In genomic region chr17:29079887-29080286, GRCh38 we compare ENCODE assay signal across 24 cellular contexts.
"Had no signal": no experiment of that assay in that cellular context is flagged by ENCODE, and none has a peak within 500 bp of the region (broad histone marks: within the 10 kb centered on the region; RNA-seq: fewer than 3 reads in every experiment).

No MANE protein-coding gene starts in this region.

- H3K27ac Mint-ChIP-seq: natural killer cell; stimulated activated memory B cell treated with anti-CD40 and anti-IgM and Interleukin-4, amounts not matched to agents 10 μg/mL and 1 μg/mL and 100 μg/mL, for 72 hours; stimulated activated naive CD8-positive, alpha-beta T cell treated with anti-CD3 and anti-CD28 coated beads, Interleukin-15, amount 100 ng/mL, for 72 hours had no signal

- ATAC-seq: gastroesophageal sphincter; natural killer cell; pancreas; sciatic nerve; stimulated activated naive CD8-positive, alpha-beta T cell treated with anti-CD3 and anti-CD28 coated beads, Interleukin-15, amount 100 ng/mL, for 72 hours had no signal

- H3K36me3 ChIP-seq: prostate gland had no signal

- H3K9me3 Mint-ChIP-seq: natural killer cell; neural crest cell; stimulated activated memory B cell treated with anti-CD40 and anti-IgM and Interleukin-4, amounts not matched to agents 10 μg/mL and 1 μg/mL and 100 μg/mL, for 72 hours; stimulated activated naive CD8-positive, alpha-beta T cell treated with anti-CD3 and anti-CD28 coated beads, Interleukin-15, amount 100 ng/mL, for 72 hours had no signal

- FAIRE-seq: pancreas had no signal

- H3K4me1 ChIP-seq: pancreas, prostate gland, spleen, testis, upper lobe of right lung, vagina had no signal

- H3K4me1 Mint-ChIP-seq: stimulated activated memory B cell treated with anti-CD40 and anti-IgM and Interleukin-4, amounts not matched to agents 10 μg/mL and 1 μg/mL and 100 μg/mL, for 72 hours; stimulated activated naive CD8-positive, alpha-beta T cell treated with anti-CD3 and anti-CD28 coated beads, Interleukin-15, amount 100 ng/mL, for 72 hours had no signal

- H3K27ac ChIP-seq: esophagus squamous epithelium, gastroesophageal sphincter, pancreas, prostate gland, spleen, testis, tibial nerve, upper lobe of right lung, vagina had no signal

- H3K27me3 Mint-ChIP-seq: stimulated activated memory B cell treated with anti-CD40 and anti-IgM and Interleukin-4, amounts not matched to agents 10 μg/mL and 1 μg/mL and 100 μg/mL, for 72 hours; stimulated activated naive CD8-positive, alpha-beta T cell treated with anti-CD3 and anti-CD28 coated beads, Interleukin-15, amount 100 ng/mL, for 72 hours had no signal

- H3K4me3 Mint-ChIP-seq: natural killer cell; neural crest cell; stimulated activated memory B cell treated with anti-CD40 and anti-IgM and Interleukin-4, amounts not matched to agents 10 μg/mL and 1 μg/mL and 100 μg/mL, for 72 hours; stimulated activated naive CD8-positive, alpha-beta T cell treated with anti-CD3 and anti-CD28 coated beads, Interleukin-15, amount 100 ng/mL, for 72 hours had no signal

- DNase-seq: dermis blood vessel endothelial cell; esophagus squamous epithelium; foreskin fibroblast; glutamatergic neuron; islet precursor cell; mammary epithelial cell; natural killer cell; nucleus accumbens; pancreas; spleen; stimulated activated CD4-positive, alpha-beta T cell treated with anti-CD3 and anti-CD28 coated beads, Interleukin-15, amount 100 ng/mL, for 24 hours; stimulated activated CD4-positive, alpha-beta T cell treated with anti-CD3 and anti-CD28 coated beads, Interleukin-1b, Interleukin-23, amount 100 ng/mL, for 48 hours; stimulated activated CD4-positive, alpha-beta T cell treated with anti-CD3 and anti-CD28 coated beads, Interleukin-4, amount 100 ng/mL, for 24 hours; stimulated activated naive CD8-positive, alpha-beta T cell treated with anti-CD3 and anti-CD28 coated beads, Interleukin-15, amount 100 ng/mL, for 72 hours; testis had no signal

- H3K27me3 ChIP-seq: esophagus squamous epithelium, gastroesophageal sphincter, pancreas, spleen, testis, tibial nerve, upper lobe of right lung, vagina had no signal

- H3K4me3 ChIP-seq: esophagus squamous epithelium, gastroesophageal sphincter, mucosa of descending colon, pancreas, prostate gland, spleen, tibial nerve, upper lobe of right lung, vagina had no signal

- H3K9me3 ChIP-seq: esophagus squamous epithelium, gastroesophageal sphincter, mucosa of descending colon, pancreas, prostate gland, spleen, testis, tibial nerve, upper lobe of right lung, vagina had no signal
